9 cellular contexts compared by ENCODE assay signal in the genomic region with DNA sequence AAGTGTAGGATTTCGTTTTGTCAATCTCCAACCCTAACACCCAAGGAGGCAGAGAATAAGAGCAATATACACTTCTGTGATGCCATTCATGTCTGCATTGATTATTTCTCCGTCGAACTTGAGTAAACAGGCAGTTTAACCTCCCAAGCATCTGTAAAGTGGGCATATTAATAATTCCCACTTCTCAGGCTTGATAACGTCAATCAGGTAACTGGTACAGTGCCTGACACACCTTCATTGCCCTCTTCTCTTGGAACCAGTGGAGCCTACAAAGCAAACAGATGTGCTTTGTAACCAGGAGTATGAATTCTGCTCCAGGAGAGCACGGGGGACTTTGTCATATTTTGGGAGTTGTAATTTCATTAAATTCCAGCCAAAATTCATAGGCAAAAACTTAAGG. TPM values are rescaled to one million over a fixed set of nuclear protein-coding genes. Genes with fewer than 3 reads are reported as not detected.
DNase-seq lines count a peak whose midpoint lies in the region; ATAC-seq and TF ChIP-seq lines count a peak whose summit lies in the region.
"Had no signal": no experiment of that assay in that cellular context is flagged by ENCODE, and none has a peak within 500 bp of the region (broad histone marks: within the 10 kb centered on the region; RNA-seq: fewer than 3 reads in every experiment).

No MANE protein-coding gene starts in this region.

- peak; percentile 9 for ATAC-seq in GM18867 (IDR thresholded peaks at IDR 0.05; ENCODE audit: unreplicated experiment)
- ATAC-seq in gastroesophageal sphincter = no peak
- no peak for ATAC-seq in gastrocnemius medialis

- H4K20me1 ChIP-seq in SU-DHL-6 (ENCODE audit: low read depth, low read length) = no peaks in the 10 kb centered on the region

- H3K27ac ChIP-seq in SU-DHL-6 (ENCODE audit: low read depth, low read length) (no peak overlapping the region), gastroesophageal sphincter (no peak overlapping the region), gastrocnemius medialis (no peak overlapping the region)

- intact Hi-C loops in gastrocnemius medialis (cut with DNase I; ENCODE audit: low total_unique reads) (no loop called here), posterior cingulate gyrus (cut with DNase I) (no loop called here)

- H3K4me3 ChIP-seq in SU-DHL-6 (ENCODE audit: insufficient read depth, low read length, poor library complexity, severe bottlenecking) (peak overlapping the region; percentile 40), gastroesophageal sphincter (peak overlapping the region; percentile 16 to 45), gastrocnemius medialis (peak overlapping the region; percentile 41 to 69 (median 56))

- peak overlapping the region; percentile 54 for H3K9ac ChIP-seq in SU-DHL-6 (ENCODE audit: low read length)

- peaks cover 37% of the 10 kb centered on the region for H3F3A ChIP-seq in SU-DHL-6 (ENCODE audit: insufficient read depth)

- peaks cover 0 to 24% (median 7%) of the 10 kb centered on the region in 3 donors for H3K4me1 ChIP-seq in gastroesophageal sphincter
- H3K4me1 ChIP-seq in gastrocnemius medialis = peaks cover 0 to 3% of the 10 kb centered on the region in 2 donors

- WGBS in gastroesophageal sphincter (ENCODE audit: low coverage in 1 of 2), 2 donors = 40 to 67% methylated on average over 2 to 4 of the region's 5 CpGs

- in situ Hi-C loops in gastrocnemius medialis (cut with MboI; ENCODE audit: low sequenced_read_pairs in 4 of 4) = loop anchor here in 2 of 4 donors (25.0 kb wide), 2 partner anchors 534 to 709 kb away; a partner anchor contains a TSS

- peaks cover 58% of the 10 kb centered on the region for H3K79me2 ChIP-seq in SU-DHL-6 (ENCODE audit: insufficient read depth, low read length)

- H3K4me2 ChIP-seq in SU-DHL-6 (ENCODE audit: low read depth, low read length, poor library complexity, severe bottlenecking) = peak overlapping the region; percentile 72

- DNase-seq in gastrocnemius medialis (no peak), glomerular visceral epithelial cell (ENCODE audit: extremely low spot score) (no peak), posterior cingulate gyrus (no peak), UCSD-AML1 (lab: John Stamatoyannopoulos, UW; ENCODE audit: unreplicated experiment) (no peak), DMS153 (lab: John Stamatoyannopoulos, UW) (no peak)
- DNase-seq: NCI-H2081 treated with DMSO at 0.1 percent for 48 hours had no signal

- H3K9me3 ChIP-seq in SU-DHL-6 (ENCODE audit: insufficient read depth, low read length) (no peaks in the 10 kb centered on the region), gastroesophageal sphincter (no peaks in the 10 kb centered on the region), gastrocnemius medialis (no peaks in the 10 kb centered on the region)

- TF ChIP-seq EP300 in gastroesophageal sphincter (IDR thresholded peaks at IDR 0.05) = no peak

- peak overlapping the region; percentile 2 for H2AFZ ChIP-seq in SU-DHL-6 (ENCODE audit: low read depth, low read length, severe bottlenecking)

- no peaks in the 10 kb centered on the region for H3K27me3 ChIP-seq in SU-DHL-6 (ENCODE audit: low read length)
- H3K27me3 ChIP-seq in gastroesophageal sphincter = no peaks in the 10 kb centered on the region
- no peaks in the 10 kb centered on the region for H3K27me3 ChIP-seq in gastrocnemius medialis

- no peak for TF ChIP-seq POLR2A in gastroesophageal sphincter (IDR thresholded peaks at IDR 0.05)
- TF ChIP-seq POLR2A in gastrocnemius medialis (IDR thresholded peaks at IDR 0.05) = no peak

- H3K9me2 ChIP-seq in SU-DHL-6 (replicated peaks; ENCODE audit: insufficient read depth, low read length) = no peaks in the 10 kb centered on the region

- no peaks in the 10 kb centered on the region for H3K36me3 ChIP-seq in SU-DHL-6 (ENCODE audit: low read length)
- H3K36me3 ChIP-seq in gastroesophageal sphincter = no peaks in the 10 kb centered on the region
- no peaks in the 10 kb centered on the region for H3K36me3 ChIP-seq in gastrocnemius medialis

- TF ChIP-seq CTCF in SU-DHL-6 (IDR thresholded peaks at IDR 0.05; ENCODE audit: insufficient read depth, low read length, poor library complexity, severe bottlenecking) = no peak
- TF ChIP-seq CTCF in gastroesophageal sphincter (IDR thresholded peaks at IDR 0.05) = no peak
- TF ChIP-seq CTCF in gastrocnemius medialis (IDR thresholded peaks at IDR 0.05 in 4 of 5, conservative IDR thresholded peaks at IDR 0.05 in 1 of 5) = no peak

RNA-seq across cellular contexts. Expression of a gene that starts 32.5 kb away (rescaled TPM):
- total RNA-seq in gastroesophageal sphincter (10 to 100 TPM in 1 of 4 donors, 1 to 10 TPM in 3; 6.2 to 11.4 (median 8.1) TPM), gastrocnemius medialis (1 to 10 TPM; 1.8 to 3.0 (median 2.1) TPM)
